8 cellular contexts compared by ENCODE assay signal in the genomic region with DNA sequence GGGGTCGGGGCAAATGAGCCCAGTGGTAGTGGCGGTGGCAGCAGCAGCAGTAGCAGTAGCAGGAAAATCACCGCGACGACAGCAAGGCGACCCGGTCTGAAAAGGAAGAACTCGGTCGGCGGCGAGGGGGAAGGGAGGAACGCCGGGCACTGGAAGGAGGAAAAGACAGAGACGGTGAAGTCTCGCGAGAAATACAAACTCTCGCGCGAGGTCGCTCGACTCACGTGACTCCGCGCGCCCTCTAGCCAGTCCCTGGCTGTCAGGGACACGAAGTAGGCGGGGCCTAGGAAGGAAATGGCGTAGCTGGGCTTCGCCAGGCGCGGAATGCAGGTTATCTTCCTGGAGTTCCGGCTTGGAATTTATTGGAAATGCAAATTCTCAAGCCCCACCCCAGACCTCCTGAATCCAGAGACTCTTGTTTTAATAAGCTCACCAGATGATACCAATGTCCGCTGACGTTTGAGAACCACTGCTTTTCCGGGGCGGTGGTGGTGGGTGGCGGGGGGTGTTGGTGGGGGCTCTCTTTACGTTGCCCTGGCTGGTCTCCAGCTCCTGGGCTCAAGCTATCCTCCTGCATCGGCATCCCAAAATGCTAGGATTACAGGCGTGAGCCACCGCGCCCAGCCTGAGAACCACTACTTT. TPM values are rescaled to one million over a fixed set of nuclear protein-coding genes. Genes with fewer than 3 reads are reported as not detected.
A peak's percentile ranks its signal among the peaks of the same experiment; 100 is the strongest.
DNase-seq lines count a peak whose midpoint lies in the region; ATAC-seq and TF ChIP-seq lines count a peak whose summit lies in the region.

SMNDC1 (minus strand) TSS at position 141 of the 642 bp plus-strand sequence. CDS start 1,333 bp downstream, outside the sequence.

- H3K36me3 ChIP-seq in spleen: peaks cover 0 to 35% (median 21%) of the 10 kb centered on the region in 6 donors

- peak within 1 kb of the TSS; percentile 93 for H3K27ac Mint-ChIP-seq in central memory CD8-positive, alpha-beta T cell (ENCODE audit: low read depth)

- no peaks in the 10 kb centered on the region for H3K27me3 ChIP-seq in spleen (replicated peaks in 1 of 7)

- H3K4me1 Mint-ChIP-seq in central memory CD8-positive, alpha-beta T cell: peaks cover 32% of the 10 kb centered on the region

- H3K36me3 Mint-ChIP-seq in central memory CD8-positive, alpha-beta T cell (ENCODE audit: insufficient read depth): peaks cover 31% of the 10 kb centered on the region

- no peaks in the 10 kb centered on the region for H3K27me3 Mint-ChIP-seq in central memory CD8-positive, alpha-beta T cell

- DNase-seq in AG09309 (ENCODE audit: low read depth) (peak; percentile 90), NCI-H446 (lab: John Stamatoyannopoulos, UW) (peak; percentile 95 to 98), inferior parietal cortex (ENCODE audit: extremely low spot score) (peak; percentile 98), spleen (peak; percentile 98)
- peak; percentile 89 for DNase-seq in activated CD4-positive, CD25-positive, alpha-beta regulatory T cell treated with anti-CD3 and anti-CD28 coated beads, Interleukin-2, amount 50 U/mL, for 16 hours (ENCODE audit: low read depth, low spot score)
- DNase-seq in central memory CD8-positive, alpha-beta T cell (ENCODE audit: low spot score in 2 of 2): peak; percentile 95 to 98

- intact Hi-C loops in spleen (cut with DNase I; ENCODE audit: low total_unique reads): loop anchor here (5.0 kb wide), 1 partner anchor 197 kb away; no protein-coding TSS in a partner anchor

- H3K9me3 Mint-ChIP-seq in central memory CD8-positive, alpha-beta T cell: no peaks in the 10 kb centered on the region

- no peaks in the 10 kb centered on the region for H3K9me3 ChIP-seq in spleen

- H3K27ac ChIP-seq in spleen: peak within 1 kb of the TSS; percentile 87 to 97 (median 94)

- 0 to 1% (median 1%) methylated on average over 41 to 42 of the region's 42 CpGs for WGBS in spleen, 5 donors

- H3K4me3 Mint-ChIP-seq in central memory CD8-positive, alpha-beta T cell: peak within 1 kb of the TSS; percentile 91

- peak in 2 of 3 donors; percentile 41 to 81 for TF ChIP-seq POLR2A in spleen (IDR thresholded peaks at IDR 0.05)

- H3K4me1 ChIP-seq in spleen: peaks cover 40 to 81% (median 65%) of the 10 kb centered on the region in 6 donors

- H3K4me3 ChIP-seq in AG09309 (ENCODE audit: control insufficient read depth, low read depth, low read length) (peak within 1 kb of the TSS; percentile 53), spleen (peak within 1 kb of the TSS; percentile 72 to 92 (median 82))

- TF ChIP-seq CTCF in AG09309 (IDR thresholded peaks at IDR 0.05; ENCODE audit: control insufficient read depth, insufficient read depth, low read depth, low read length, missing control alignments) (no peak), spleen (IDR thresholded peaks at IDR 0.05 in 8 of 11, conservative IDR thresholded peaks at IDR 0.05 in 3 of 11) (peak in 4 of 11 experiments; percentile 19 to 53 (median 36))

- ATAC-seq in GM19025 (IDR thresholded peaks at IDR 0.05; ENCODE audit: low read depth, unreplicated experiment) (peak; percentile 89), HG03342 (IDR thresholded peaks at IDR 0.05; ENCODE audit: unreplicated experiment) (peak; percentile 89)
- peak; percentile 88 for ATAC-seq in central memory CD8-positive, alpha-beta T cell (replicated peaks; ENCODE audit: extremely low read depth, poor library complexity, severe bottlenecking)

RNA-seq across cellular contexts. Expression of gene SMNDC1, which starts in this region (rescaled TPM):
- total RNA-seq in spleen: 10 to 100 TPM; 16.1 to 34.8 (median 27.3) TPM
- 10 to 100 TPM; 10.3 to 11.5 (median 11.2) TPM for polyA plus RNA-seq in spleen

Comparison
In these comparisons a context has a peak if more than half of its experiments do, and no peak if none do; other contexts are left out.
1. Peak in every context shown above with its lines: DNase-seq, ATAC-seq, H3K4me3 ChIP-seq and H3K27ac ChIP-seq.